13 cellular contexts compared by ENCODE assay signal in the genomic region with DNA sequence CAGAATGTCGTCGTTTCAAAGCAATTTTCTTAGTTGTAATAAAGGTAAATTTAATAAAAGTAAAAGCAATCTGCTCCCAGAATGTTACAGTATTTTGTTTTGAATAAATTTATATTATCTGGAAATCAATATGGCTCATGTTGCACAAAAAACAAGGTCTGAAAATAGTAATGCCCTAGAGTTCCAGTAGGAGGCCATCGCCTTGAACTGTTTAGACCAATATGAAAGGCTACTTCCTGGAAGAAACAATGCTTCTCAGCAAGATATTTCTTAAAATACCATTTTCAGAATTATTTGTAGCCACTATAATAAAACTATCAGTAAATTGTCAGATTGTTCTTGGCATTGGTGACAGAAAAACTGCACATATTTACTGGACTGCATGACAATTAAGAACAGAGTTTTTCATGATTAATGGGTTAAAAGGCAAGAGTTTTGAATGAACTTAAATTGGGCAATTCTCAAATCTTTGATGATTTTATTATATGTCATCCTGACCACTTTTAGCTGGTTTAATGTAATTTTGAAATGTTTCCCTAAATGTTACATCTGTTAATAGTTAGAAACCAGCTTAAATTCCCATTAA.
DNase-seq lines count a peak whose midpoint lies in the region; ATAC-seq, FAIRE-seq and TF ChIP-seq lines count a peak whose summit lies in the region.
"Had no signal": no experiment of that assay in that cellular context is flagged by ENCODE, and none has a peak within 500 bp of the region (broad histone marks: within the 10 kb centered on the region; RNA-seq: fewer than 3 reads in every experiment).

No MANE protein-coding gene starts in this region.

- H3K36me3 Mint-ChIP-seq in nephron (ENCODE audit: low read depth), result peaks cover 19% of the 10 kb centered on the region

- no peak overlapping the region for H3K27ac ChIP-seq in kidney (ENCODE audit: low read depth in 2 of 2, low read length in 2 of 2)
- H3K27ac ChIP-seq: suprapubic skin had no signal

- FAIRE-seq in bronchial epithelial cell (lab: Jason Lieb, UNC) (no peak), kidney (lab: Jason Lieb, UNC) (no peak)
- FAIRE-seq: TTC549 had no signal

- no peak for TF ChIP-seq CTCF in bronchial epithelial cell (IDR thresholded peaks at IDR 0.05; ENCODE audit: insufficient read depth, low read length, severe bottlenecking)
- TF ChIP-seq CTCF in nephron (IDR thresholded peaks at IDR 0.05; ENCODE audit: unreplicated experiment in 3 of 3), result peak; percentile 31 to 46 (median 32)
- TF ChIP-seq CTCF in kidney (IDR thresholded peaks at IDR 0.05; ENCODE audit: borderline replicate concordance, extremely low read depth, insufficient read depth), result no peak

- no peaks in the 10 kb centered on the region for H3K9me3 ChIP-seq in kidney (ENCODE audit: control insufficient read depth in 1 of 2, low read length in 2 of 2)
- H3K9me3 ChIP-seq: suprapubic skin had no signal

- H3K4me3 ChIP-seq in bronchial epithelial cell (ENCODE audit: low read depth, low read length) (no peak overlapping the region), kidney (ENCODE audit: low read length in 2 of 2) (no peak overlapping the region)
- H3K4me3 ChIP-seq: suprapubic skin had no signal

- no peaks in the 10 kb centered on the region for H3K36me3 ChIP-seq in bronchial epithelial cell (ENCODE audit: control insufficient read depth, insufficient read depth, low read length)
- H3K36me3 ChIP-seq in kidney (ENCODE audit: control insufficient read depth in 1 of 2, insufficient read depth in 2 of 2, low read length in 2 of 2), result no peaks in the 10 kb centered on the region
- H3K36me3 ChIP-seq: suprapubic skin had no signal

- peaks cover 0 to 8% of the 10 kb centered on the region in 2 donors for H3K4me1 ChIP-seq in kidney (ENCODE audit: control insufficient read depth in 1 of 2, insufficient read depth in 1 of 2, low read depth in 1 of 2, low read length in 2 of 2)
- H3K4me1 ChIP-seq: suprapubic skin had no signal

- H3K9ac ChIP-seq in kidney (ENCODE audit: low read length in 2 of 2), result no peak overlapping the region

- no peak overlapping the region for H3K4me3 Mint-ChIP-seq in nephron
- H3K4me3 Mint-ChIP-seq: effector memory CD8-positive, alpha-beta T cell had no signal

- peaks cover 11% of the 10 kb centered on the region for H3K9me3 Mint-ChIP-seq in nephron

- H3K27me3 Mint-ChIP-seq in nephron (ENCODE audit: low read depth), result no peaks in the 10 kb centered on the region
- H3K27me3 Mint-ChIP-seq: effector memory CD8-positive, alpha-beta T cell had no signal

- peak overlapping the region in 1 of 3 experiments; percentile 87 for H3K27ac Mint-ChIP-seq in nephron
- H3K27ac Mint-ChIP-seq: effector memory CD8-positive, alpha-beta T cell had no signal

- DNase-seq in GM04504 (ENCODE audit: low read depth) (peak; percentile 33), LHCN-M2 (ENCODE audit: low read depth) (peak; percentile 4), bronchial epithelial cell (ENCODE audit: low read depth) (peak; percentile 9), kidney (no peak), NCI-H2081 (lab: John Stamatoyannopoulos, UW) (no peak), NCI-H2227 treated with DMSO at 0.1 percent for 48 hours (lab: John Stamatoyannopoulos, UW) (no peak)
- DNase-seq: DND-41; effector memory CD8-positive, alpha-beta T cell; right cardiac atrium had no signal

- no peak for ATAC-seq in GM18520 (IDR thresholded peaks at IDR 0.05; ENCODE audit: unreplicated experiment)
- ATAC-seq: effector memory CD8-positive, alpha-beta T cell; right cardiac atrium had no signal

- H3K4me1 Mint-ChIP-seq in nephron, result peaks cover 17% of the 10 kb centered on the region

- H3K27me3 ChIP-seq in bronchial epithelial cell (ENCODE audit: control insufficient read depth, insufficient read depth, low read length), result no peaks in the 10 kb centered on the region
- H3K27me3 ChIP-seq: suprapubic skin had no signal

- intact Hi-C loops in kidney (cut with DNase I), result no loop called here

Comparison
In these comparisons a context has a peak if more than half of its experiments do, and no peak if none do; other contexts are left out.
1. DNase-seq: peak in GM04504 (single experiment), LHCN-M2 (single experiment) and bronchial epithelial cell (single experiment); none in kidney (single experiment), NCI-H2081 (0 of 2) and NCI-H2227 treated with DMSO at 0.1 percent for 48 hours (single experiment).
2. CTCF ChIP-seq: peak in nephron (3 of 3); none in bronchial epithelial cell (single experiment) and kidney (single experiment).